29 cellular contexts compared by ENCODE assay signal in the genomic region with DNA sequence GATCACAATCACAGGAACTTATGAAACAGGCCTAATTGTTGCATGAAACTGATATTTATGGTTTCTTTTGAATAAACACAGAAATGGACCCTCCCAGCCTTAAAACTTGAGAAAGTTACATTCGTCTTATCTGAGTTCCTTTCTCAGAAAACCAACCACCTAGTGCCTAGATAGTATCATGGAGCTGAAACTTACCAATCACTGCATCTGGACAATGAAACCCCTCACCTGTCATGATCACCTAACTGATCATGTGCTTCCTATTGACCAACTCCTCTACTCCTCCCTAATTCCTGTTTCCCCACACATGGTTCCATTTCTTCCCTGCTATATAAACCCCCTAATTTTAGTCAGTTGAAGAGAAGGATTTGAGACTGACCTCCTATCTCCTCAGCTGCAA.
"Had no signal": no experiment of that assay in that cellular context is flagged by ENCODE, and none has a peak within 500 bp of the region (broad histone marks: within the 10 kb centered on the region; RNA-seq: fewer than 3 reads in every experiment).

No MANE protein-coding gene starts in this region.

- H3K4me1 Mint-ChIP-seq: immature natural killer cell; naive thymus-derived CD8-positive, alpha-beta T cell; nephron had no signal

- H3K9me3 ChIP-seq: ovary, prostate gland, testis, thyroid gland had no signal

- DNase-seq: hypothalamus; immature natural killer cell; kidney; left colon; left lung; lower lobe of right lung; mammary epithelial cell; mesenchymal stem cell; naive thymus-derived CD8-positive, alpha-beta T cell; ovary; retina; right cardiac atrium; stimulated activated CD4-positive, alpha-beta T cell treated with anti-CD3 and anti-CD28 coated beads, Interleukin-12 subunit alpha, Interleukin-12 subunit beta, amount 100 ng/mL, for 4 hours; stimulated activated CD4-positive, alpha-beta T cell treated with anti-CD3 and anti-CD28 coated beads, Interleukin-15, amount 100 ng/mL, for 24 hours; stimulated activated CD4-positive, alpha-beta T cell treated with anti-CD3 and anti-CD28 coated beads, Interleukin-2, amount 100 ng/mL, for 24 hours; stimulated activated CD4-positive, alpha-beta T cell treated with anti-CD3 and anti-CD28 coated beads, Interleukin-4, amount 100 ng/mL, for 1 hour; stimulated activated naive B cell treated with anti-CD40 and anti-IgM and Interleukin-4, amounts not matched to agents 10 μg/mL and 1 μg/mL and 100 μg/mL, for 72 hours; stimulated activated naive CD8-positive, alpha-beta T cell treated with anti-CD3 and anti-CD28 coated beads, Interleukin-15, Interleukin-2, amounts not matched to agents 100 U/mL and 50 U/mL, for 24 hours; stomach; testis; thyroid gland; transverse colon; upper lobe of left lung had no signal

- H3K4me3 ChIP-seq: left lung, lower lobe of right lung, ovary, prostate gland, skin epidermis, stomach, testis, thyroid gland, transverse colon, upper lobe of left lung, vagina had no signal

- H3K27me3 Mint-ChIP-seq: naive thymus-derived CD8-positive, alpha-beta T cell; stimulated activated naive B cell treated with anti-CD40 and anti-IgM and Interleukin-4, amounts not matched to agents 10 μg/mL and 1 μg/mL and 100 μg/mL, for 72 hours had no signal

- FAIRE-seq: islet of Langerhans, kidney had no signal

- H3K36me3 ChIP-seq: lower lobe of right lung, ovary, prostate gland, thyroid gland had no signal

- H3K27ac Mint-ChIP-seq: immature natural killer cell; nephron; stimulated activated naive B cell treated with anti-CD40 and anti-IgM and Interleukin-4, amounts not matched to agents 10 μg/mL and 1 μg/mL and 100 μg/mL, for 72 hours had no signal

- H3K4me1 ChIP-seq: left lung, lower lobe of right lung, prostate gland, stomach, testis, thyroid gland, transverse colon, upper lobe of left lung, vagina had no signal

- ATAC-seq: left colon; left lung; lower lobe of right lung; naive thymus-derived CD8-positive, alpha-beta T cell; right cardiac atrium; sciatic nerve; stimulated activated naive B cell treated with anti-CD40 and anti-IgM and Interleukin-4, amounts not matched to agents 10 μg/mL and 1 μg/mL and 100 μg/mL, for 72 hours; stimulated activated naive CD8-positive, alpha-beta T cell treated with anti-CD3 and anti-CD28 coated beads, Interleukin-15, Interleukin-2, amounts not matched to agents 100 U/mL and 50 U/mL, for 24 hours had no signal

- H3K27ac ChIP-seq: left lung, lower lobe of right lung, ovary, prostate gland, skin epidermis, stomach, testis, thyroid gland, transverse colon, upper lobe of left lung, vagina had no signal

- H3K27me3 ChIP-seq: left lung, ovary, stomach, testis, thyroid gland, transverse colon, upper lobe of left lung, vagina had no signal

- H3K4me3 Mint-ChIP-seq: immature natural killer cell; naive thymus-derived CD8-positive, alpha-beta T cell; nephron; stimulated activated naive B cell treated with anti-CD40 and anti-IgM and Interleukin-4, amounts not matched to agents 10 μg/mL and 1 μg/mL and 100 μg/mL, for 72 hours had no signal
